8 cellular contexts compared by ENCODE assay signal in genomic region chr10:95246582-95247051, GRCh38. TPM values are rescaled to one million over a fixed set of nuclear protein-coding genes. Genes with fewer than 3 reads are reported as not detected.
DNase-seq lines count a peak whose midpoint lies in the region; TF ChIP-seq lines count a peak whose summit lies in the region.

No MANE protein-coding gene starts in this region.

- H3K4me3 ChIP-seq in ACC112 (ENCODE audit: low read depth, low read length): no peak overlapping the region; the same call in 1 of the 2 replicates
- no peak overlapping the region for H3K4me3 ChIP-seq in Karpas-422 (ENCODE audit: low read length)
- H3K4me3 ChIP-seq in SU-DHL-6 (ENCODE audit: insufficient read depth, low read length, poor library complexity, severe bottlenecking): no peak overlapping the region

- no peaks in the 10 kb centered on the region; the same call in 1 of the 2 replicates for H3K36me3 ChIP-seq in ACC112 (ENCODE audit: insufficient read depth, low read length)
- H3K36me3 ChIP-seq in Karpas-422 (ENCODE audit: insufficient read depth, low read length): no peaks in the 10 kb centered on the region
- no peaks in the 10 kb centered on the region for H3K36me3 ChIP-seq in SU-DHL-6 (ENCODE audit: low read length)

- no peak overlapping the region for H2AFZ ChIP-seq in ACC112 (ENCODE audit: low read length, unreplicated experiment)
- H2AFZ ChIP-seq in Karpas-422 (ENCODE audit: low read length): no peak overlapping the region
- no peak overlapping the region for H2AFZ ChIP-seq in SU-DHL-6 (ENCODE audit: low read depth, low read length, severe bottlenecking)

- no peaks in the 10 kb centered on the region for H3K27me3 ChIP-seq in ACC112 (ENCODE audit: insufficient read depth, low read length)
- H3K27me3 ChIP-seq in Karpas-422 (ENCODE audit: low read length): no peaks in the 10 kb centered on the region
- H3K27me3 ChIP-seq in SU-DHL-6 (ENCODE audit: low read length): no peaks in the 10 kb centered on the region

- H3K9me2 ChIP-seq in Karpas-422 (replicated peaks; ENCODE audit: insufficient read depth, low read length) (no peaks in the 10 kb centered on the region), SU-DHL-6 (replicated peaks; ENCODE audit: insufficient read depth, low read length) (no peaks in the 10 kb centered on the region)

- H3K9me3 ChIP-seq in Karpas-422 (ENCODE audit: low read length): no peaks in the 10 kb centered on the region
- H3K9me3 ChIP-seq in SU-DHL-6 (ENCODE audit: insufficient read depth, low read length): no peaks in the 10 kb centered on the region

- TF ChIP-seq CTCF in GM12872 (IDR thresholded peaks at IDR 0.05; ENCODE audit: insufficient read depth, low read depth, low read length) (peak; percentile 87), SU-DHL-6 (IDR thresholded peaks at IDR 0.05; ENCODE audit: insufficient read depth, low read length, poor library complexity, severe bottlenecking) (peak; percentile 68)

- H3K79me2 ChIP-seq in ACC112 (ENCODE audit: control insufficient read depth, insufficient read depth, low read length, unreplicated experiment) (no peaks in the 10 kb centered on the region), Karpas-422 (ENCODE audit: low read length) (no peaks in the 10 kb centered on the region), SU-DHL-6 (ENCODE audit: insufficient read depth, low read length) (no peaks in the 10 kb centered on the region)

- peaks cover 18% of the 10 kb centered on the region for H3K4me1 ChIP-seq in ACC112 (ENCODE audit: control insufficient read depth, insufficient read depth, low read length, unreplicated experiment)
- no peaks in the 10 kb centered on the region for H3K4me1 ChIP-seq in Karpas-422 (ENCODE audit: low read length)

- no peaks in the 10 kb centered on the region for H3F3A ChIP-seq in SU-DHL-6 (ENCODE audit: insufficient read depth)

- H3K4me2 ChIP-seq in Karpas-422 (ENCODE audit: low read depth, low read length, poor library complexity, severe bottlenecking): no peak overlapping the region
- H3K4me2 ChIP-seq in SU-DHL-6 (ENCODE audit: low read depth, low read length, poor library complexity, severe bottlenecking): no peak overlapping the region

- intact Hi-C loops in posterior vena cava (cut with DNase I): loop anchor here (5.0 to 10.0 kb wide), 3 partner anchors 46 to 118 kb away; partner anchors contain the start of gene PDLIM1 (in 1 of the 2)

- H3K27ac ChIP-seq in ACC112 (ENCODE audit: low read depth, low read length): peak overlapping the region; percentile 73
- no peak overlapping the region for H3K27ac ChIP-seq in Karpas-422 (ENCODE audit: low read length)
- no peak overlapping the region for H3K27ac ChIP-seq in SU-DHL-6 (ENCODE audit: low read depth, low read length)

- no peaks in the 10 kb centered on the region for H4K20me1 ChIP-seq in Karpas-422 (ENCODE audit: insufficient read depth, low read depth, low read length)
- no peaks in the 10 kb centered on the region for H4K20me1 ChIP-seq in SU-DHL-6 (ENCODE audit: low read depth, low read length)

- DNase-seq in Karpas-422 (peak; percentile 76), amniotic epithelial cell (ENCODE audit: low read depth) (peak; percentile 70), iPS DF 4.7 (ENCODE audit: extremely low read depth, low spot score) (peak; percentile 82), posterior vena cava (ENCODE audit: low spot score) (no peak)
- peak; percentile 25 to 64 (median 51) for DNase-seq in stimulated activated CD4-positive, alpha-beta T cell treated with anti-CD3 and anti-CD28 coated beads, Interleukin-12 subunit alpha, Interleukin-12 subunit beta, amount 100 ng/mL, for 48 hours (ENCODE audit: low read depth in 2 of 3, low spot score in 1 of 3)

- H3K9ac ChIP-seq in Karpas-422 (ENCODE audit: low read length) (no peak overlapping the region), SU-DHL-6 (ENCODE audit: low read length) (no peak overlapping the region)

RNA-seq across cellular contexts. Expression of gene PDLIM1, which starts 44.2 kb away (rescaled TPM):
- total RNA-seq in Karpas-422 (2014; rRNA removed; shearing (Covaris generic); ENCODE audit: low replicate concordance): 0.22 and 0.54 TPM in 2 replicates
- 100 to 1,000 TPM; 133 to 134 TPM for total RNA-seq in posterior vena cava

RNA-seq across cellular contexts. Expression of gene ACSM6, which starts 52.6 kb away (rescaled TPM):
- total RNA-seq in Karpas-422 (2014; rRNA removed; shearing (Covaris generic); ENCODE audit: low replicate concordance): not detected in 2 replicates
- total RNA-seq in posterior vena cava: not detected

Comparison
In these comparisons a context has a peak if more than half of its experiments do, and no peak if none do; other contexts are left out.
1. RNA of gene PDLIM1, which starts 44.2 kb away (total RNA-seq): 133 to 134 TPM in posterior vena cava; 0.22 to 0.54 TPM in Karpas-422; every median in the first group is over 10 times any median in the second.